In the genomic region with DNA sequence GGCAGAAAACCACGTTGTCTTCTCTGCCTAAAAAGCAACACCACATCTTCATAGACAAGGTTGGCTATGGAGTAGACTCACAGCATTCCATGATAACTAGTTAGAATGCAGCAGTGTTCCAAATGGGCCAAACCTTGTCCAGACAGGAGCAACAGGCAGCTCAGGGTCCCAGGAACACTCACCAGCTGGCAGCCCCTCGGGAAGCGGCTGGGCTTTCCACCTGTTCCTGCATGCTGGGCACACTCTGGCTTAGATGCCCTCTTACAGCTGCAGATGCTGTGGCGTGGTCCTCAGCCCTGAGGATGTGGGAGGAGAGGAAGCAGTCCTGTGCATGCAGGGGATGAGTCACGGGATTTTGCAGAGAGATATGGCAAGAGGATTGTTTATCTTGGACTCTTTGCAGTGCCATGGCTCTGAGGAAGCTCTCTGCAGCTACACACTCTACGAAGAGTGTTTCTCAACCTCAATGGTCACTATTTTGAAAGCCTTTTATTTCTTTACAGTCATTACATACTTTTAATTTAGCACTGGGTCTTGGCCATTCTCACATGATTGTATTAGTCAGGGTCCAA, we compare ENCODE assay signal across 1 cellular context.
TF ChIP-seq lines count a peak whose summit lies in the region.

No MANE protein-coding gene starts in this region.

TF ChIP-seq in HEK293, 187 proteins besides CTCF, POLR2A, EP300 and RAD21 (continued from another document):
- TF ChIP-seq, protein P1, sequence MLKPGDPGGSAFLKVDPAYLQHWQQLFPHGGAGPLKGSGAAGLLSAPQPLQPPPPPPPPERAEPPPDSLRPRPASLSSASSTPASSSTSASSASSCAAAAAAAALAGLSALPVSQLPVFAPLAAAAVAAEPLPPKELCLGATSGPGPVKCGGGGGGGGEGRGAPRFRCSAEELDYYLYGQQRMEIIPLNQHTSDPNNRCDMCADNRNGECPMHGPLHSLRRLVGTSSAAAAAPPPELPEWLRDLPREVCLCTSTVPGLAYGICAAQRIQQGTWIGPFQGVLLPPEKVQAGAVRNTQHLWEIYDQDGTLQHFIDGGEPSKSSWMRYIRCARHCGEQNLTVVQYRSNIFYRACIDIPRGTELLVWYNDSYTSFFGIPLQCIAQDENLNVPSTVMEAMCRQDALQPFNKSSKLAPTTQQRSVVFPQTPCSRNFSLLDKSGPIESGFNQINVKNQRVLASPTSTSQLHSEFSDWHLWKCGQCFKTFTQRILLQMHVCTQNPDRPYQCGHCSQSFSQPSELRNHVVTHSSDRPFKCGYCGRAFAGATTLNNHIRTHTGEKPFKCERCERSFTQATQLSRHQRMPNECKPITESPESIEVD (tag by site-specific recombination; IDR thresholded peaks at IDR 0.05), result no peak
- TF ChIP-seq GLIS1 (tag by site-specific recombination; IDR thresholded peaks at IDR 0.05), result no peak
- TF ChIP-seq ZFP3 (tag by site-specific recombination; IDR thresholded peaks at IDR 0.05; ENCODE audit: low read depth), result no peak
- TF ChIP-seq ZNF169 (tag by site-specific recombination; IDR thresholded peaks at IDR 0.05), result no peak
- no peak for TF ChIP-seq ZNF423 (tag by site-specific recombination; IDR thresholded peaks at IDR 0.05)
- TF ChIP-seq ZIC2 (tag by site-specific recombination; IDR thresholded peaks at IDR 0.05), result no peak
- TF ChIP-seq SCRT2 (tag by site-specific recombination; IDR thresholded peaks at IDR 0.05), result peak; percentile 73; the same call in 1 of the 2 replicates
- no peak for TF ChIP-seq ZBTB6 (tag by site-specific recombination; IDR thresholded peaks at IDR 0.05)
- peak; percentile 21; the same call in 1 of the 2 replicates for TF ChIP-seq MYNN (tag by site-specific recombination; IDR thresholded peaks at IDR 0.05; ENCODE audit: borderline replicate concordance)
- TF ChIP-seq YY2 (tag by site-specific recombination; IDR thresholded peaks at IDR 0.05), result no peak
- TF ChIP-seq SP7 (tag by site-specific recombination; IDR thresholded peaks at IDR 0.05), result 0 out of 2 replicates have a peak, but pooled peaks have one; percentile 17
- TF ChIP-seq ZNF292 (tag by site-specific recombination; IDR thresholded peaks at IDR 0.05; ENCODE audit: borderline replicate concordance, low read depth), result no peak
- TF ChIP-seq ZNF366 (tag by site-specific recombination; conservative IDR thresholded peaks at IDR 0.05), result 0 out of 2 replicates have a peak, but pooled peaks have one; percentile 24
TF ChIP-seq in HEK293: peak in this region for 9.
